In the genomic region with DNA sequence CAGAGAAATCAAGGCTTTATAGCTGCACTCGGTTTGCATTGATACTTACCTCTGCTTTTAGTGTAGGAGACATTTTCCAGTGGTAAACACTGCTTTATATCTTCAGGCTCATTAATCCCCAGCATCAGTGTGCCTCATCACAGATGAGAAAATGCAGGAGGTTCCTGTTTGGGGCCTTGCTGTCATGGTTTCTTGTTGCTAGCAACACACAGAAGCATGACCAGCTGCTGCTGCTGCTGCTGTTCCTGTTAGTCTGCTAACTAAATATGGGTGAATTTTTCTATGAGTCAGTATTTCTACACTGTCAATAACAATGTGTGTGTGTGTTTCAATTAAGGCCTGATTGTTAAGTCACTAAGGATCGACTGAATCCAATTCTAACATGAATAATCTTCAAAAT, we compare ENCODE assay signal across 8 cellular contexts.
DNase-seq lines count a peak whose midpoint lies in the region; ATAC-seq and TF ChIP-seq lines count a peak whose summit lies in the region.

No MANE protein-coding gene starts in this region.

- no peaks in the 10 kb centered on the region for H3K27me3 ChIP-seq in body of pancreas

- WGBS in body of pancreas, 2 donors, result 16 to 39% methylated on average over 2 of the region's 2 CpGs

- DNase-seq in activated naive CD4-positive, alpha-beta T cell treated with Interleukin-2 at 50 U/mL for 16 hours, result peak; percentile 10
- no peak for DNase-seq in activated naive CD4-positive, alpha-beta T cell treated with anti-CD3 and anti-CD28 coated beads, Interleukin-2, amount 50 U/mL, for 16 hours
- DNase-seq in NCI-H345 (lab: John Stamatoyannopoulos, UW) (peak; percentile 60), body of pancreas (peak; percentile 80 to 92 (median 86)), kidney tubule cell (ENCODE audit: low spot score) (peak; percentile 90), ureter (ENCODE audit: low spot score) (peak; percentile 52), medulla oblongata (ENCODE audit: extremely low spot score) (no peak)

- H3K4me3 ChIP-seq in body of pancreas, result no peak overlapping the region

- intact Hi-C loops in body of pancreas (cut with DNase I), result no loop called here

- no peaks in the 10 kb centered on the region for H3K36me3 ChIP-seq in body of pancreas (replicated peaks in 1 of 2; ENCODE audit: insufficient read depth in 1 of 2, low read depth in 2 of 2)

- H3K4me1 ChIP-seq in body of pancreas, result peaks cover 42% of the 10 kb centered on the region

- no peaks in the 10 kb centered on the region for H3K9me3 ChIP-seq in body of pancreas

- peak in 1 of 3 donors; percentile 39 for TF ChIP-seq POLR2A in body of pancreas (IDR thresholded peaks at IDR 0.05)

- no peak for TF ChIP-seq CTCF in body of pancreas (IDR thresholded peaks at IDR 0.05)

- H3K27ac ChIP-seq in body of pancreas, result peak overlapping the region; percentile 43 to 82 (median 74)

- ATAC-seq in HG02678 (IDR thresholded peaks at IDR 0.05; ENCODE audit: unreplicated experiment), result peak; percentile 65
- ATAC-seq in body of pancreas, result peak; percentile 91

Comparison
In these comparisons a context has a peak if more than half of its experiments do, and no peak if none do; other contexts are left out.
1. DNase-seq: peak in activated naive CD4-positive, alpha-beta T cell treated with Interleukin-2 at 50 U/mL for 16 hours (single experiment), NCI-H345 (single experiment), body of pancreas (4 of 4), kidney tubule cell (single experiment) and ureter (single experiment); none in activated naive CD4-positive, alpha-beta T cell treated with anti-CD3 and anti-CD28 coated beads, Interleukin-2, amount 50 U/mL, for 16 hours (single experiment) and medulla oblongata (single experiment).